ENCODE assay signal across 22 cellular contexts in the genomic region with DNA sequence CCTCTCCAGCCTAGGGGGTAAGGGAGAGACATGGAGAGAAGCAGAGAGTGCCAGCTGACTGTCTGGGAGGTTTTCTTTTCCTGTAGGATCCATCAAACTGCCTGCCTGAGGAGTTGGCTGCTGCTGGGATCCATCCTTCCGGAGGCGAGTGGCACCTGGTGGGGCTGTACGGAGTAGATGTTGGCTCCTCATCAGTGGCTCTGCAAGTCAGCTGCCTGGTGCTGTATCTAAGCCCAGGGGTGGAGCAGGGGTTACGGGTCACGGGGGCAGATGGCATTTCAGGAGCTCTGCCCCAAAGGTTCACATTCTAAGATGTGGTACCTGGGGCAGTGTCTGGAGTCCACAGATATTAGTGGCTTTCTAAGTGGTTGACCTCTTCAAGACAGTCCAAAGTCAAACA.
DNase-seq lines count a peak whose midpoint lies in the region; ATAC-seq and TF ChIP-seq lines count a peak whose summit lies in the region.
"Had no signal": no experiment of that assay in that cellular context is flagged by ENCODE, and none has a peak within 500 bp of the region (broad histone marks: within the 10 kb centered on the region; RNA-seq: fewer than 3 reads in every experiment).

No MANE protein-coding gene starts in this region.

- WGBS in heart left ventricle, 4 donors = 73 to 94% (median 87%) methylated on average over 5 of the region's 5 CpGs
- WGBS in spleen, 5 donors = 87 to 92% (median 89%) methylated on average over 5 of the region's 5 CpGs

- intact Hi-C loops in cardiac septum (cut with DNase I) (no loop called here), heart left ventricle (cut with DNase I) (no loop called here), spleen (cut with DNase I; ENCODE audit: low total_unique reads) (no loop called here)

- TF ChIP-seq POLR2A in heart left ventricle (IDR thresholded peaks at IDR 0.05) (no peak), spleen (IDR thresholded peaks at IDR 0.05) (no peak)

- TF ChIP-seq CTCF in heart left ventricle (IDR thresholded peaks at IDR 0.05) (no peak), spleen (IDR thresholded peaks at IDR 0.05 in 8 of 11, conservative IDR thresholded peaks at IDR 0.05 in 3 of 11) (no peak), foreskin keratinocyte (conservative IDR thresholded peaks at IDR 0.05) (no peak)

- H3K27ac ChIP-seq in heart left ventricle (no peak overlapping the region), spleen (no peak overlapping the region), foreskin keratinocyte (no peak overlapping the region)
- H3K27ac ChIP-seq: A549; BLaER1 treated with 17β-estradiol and CSF1 and Interleukin-3, amounts not matched to agents 10 nM and 100 nM had no signal

- no peaks in the 10 kb centered on the region for H3K9me3 ChIP-seq in heart left ventricle
- H3K9me3 ChIP-seq in spleen = no peaks in the 10 kb centered on the region
- H3K9me3 ChIP-seq: A549; BE2C; BLaER1 treated with 17β-estradiol and CSF1 and Interleukin-3, amounts not matched to agents 10 nM and 100 nM; HAP-1 had no signal

- H3K4me3 ChIP-seq in heart left ventricle (no peak overlapping the region), spleen (no peak overlapping the region)
- H3K4me3 ChIP-seq: A549; BLaER1 treated with 17β-estradiol and CSF1 and Interleukin-3, amounts not matched to agents 10 nM and 100 nM; GM23338; HAP-1 had no signal

- ATAC-seq in heart left ventricle (no peak), foreskin keratinocyte (no peak)
- ATAC-seq: A549, GM23338 had no signal

- in situ Hi-C loops in G401 (cut with HindIII; ENCODE audit: low sequenced_read_pairs) = no loop called here

- H3K4me1 ChIP-seq in heart left ventricle (peaks cover 0 to 11% (median 0%) of the 10 kb centered on the region in 12 donors), spleen (no peaks in the 10 kb centered on the region), foreskin keratinocyte (no peaks in the 10 kb centered on the region)
- H3K4me1 ChIP-seq: A549; BE2C; BLaER1 treated with 17β-estradiol and CSF1 and Interleukin-3, amounts not matched to agents 10 nM and 100 nM; HAP-1 had no signal

- DNase-seq in cardiac septum (ENCODE audit: low spot score) = peak; percentile 65
- DNase-seq in heart left ventricle = no peak
- peak; percentile 33 for DNase-seq in islet precursor cell
- peak; percentile 21 for DNase-seq in spleen
- DNase-seq in foreskin keratinocyte = no peak
- DNase-seq in NCI-H2171 (lab: John Stamatoyannopoulos, UW) = no peak
- no peak for DNase-seq in G401 (ENCODE audit: low spot score)
- DNase-seq: 8988T; ACHN; AML-193; BE2C; CD4-positive, alpha-beta T cell; CD8-positive, alpha-beta memory T cell; DMS 273 treated with DMSO at 0.1 percent for 48 hours; DMS79; EL; GF-D8; HFFc6 had no signal

- no peaks in the 10 kb centered on the region for H3K36me3 ChIP-seq in heart left ventricle
- H3K36me3 ChIP-seq in spleen = no peaks in the 10 kb centered on the region
- H3K36me3 ChIP-seq: BE2C; BLaER1 treated with 17β-estradiol and CSF1 and Interleukin-3, amounts not matched to agents 10 nM and 100 nM; HAP-1 had no signal

- H3K27me3 ChIP-seq in heart left ventricle (peaks cover 0 to 4% (median 0%) of the 10 kb centered on the region in 9 donors), spleen (replicated peaks in 1 of 7) (peaks cover 0 to 53% (median 0%) of the 10 kb centered on the region in 7 donors), foreskin keratinocyte (peaks cover 2% of the 10 kb centered on the region)
- H3K27me3 ChIP-seq: BE2C; BLaER1 treated with 17β-estradiol and CSF1 and Interleukin-3, amounts not matched to agents 10 nM and 100 nM had no signal

Comparison
In these comparisons a context has a peak if more than half of its experiments do, and no peak if none do; other contexts are left out.
1. DNase-seq: peak in cardiac septum (single experiment), islet precursor cell (single experiment) and spleen (single experiment); none in heart left ventricle (0 of 5), foreskin keratinocyte (0 of 2), NCI-H2171 (single experiment) and G401 (single experiment).